ENCODE assay signal across 18 cellular contexts in the genomic region with DNA sequence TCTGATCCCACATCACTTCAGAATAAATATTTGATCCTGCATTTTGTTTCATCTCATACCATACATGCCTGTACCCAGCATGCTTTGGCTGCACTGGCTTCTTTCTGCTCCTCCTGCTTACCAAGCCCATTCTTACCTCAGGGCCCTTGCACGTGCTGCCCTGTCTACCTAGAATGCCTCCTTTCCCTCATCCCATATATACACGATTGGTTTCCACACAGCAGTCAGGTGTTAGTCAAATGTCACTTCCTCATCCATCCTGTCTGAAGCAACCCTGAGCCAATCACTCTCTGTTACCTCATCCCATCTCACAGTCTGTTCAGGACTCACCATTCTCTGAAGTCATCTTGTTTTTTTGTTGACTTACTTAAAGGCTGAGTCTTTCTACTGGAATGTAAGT. TPM values are rescaled to one million over a fixed set of nuclear protein-coding genes. Genes with fewer than 3 reads are reported as not detected.
A peak's percentile ranks its signal among the peaks of the same experiment; 100 is the strongest.
DNase-seq lines count a peak whose midpoint lies in the region; ATAC-seq and TF ChIP-seq lines count a peak whose summit lies in the region.
"Had no signal": no experiment of that assay in that cellular context is flagged by ENCODE, and none has a peak within 500 bp of the region (broad histone marks: within the 10 kb centered on the region; RNA-seq: fewer than 3 reads in every experiment).

No MANE protein-coding gene starts in this region.

- H3K4me3 ChIP-seq in SJSA1 (no peak overlapping the region), fibroblast of pulmonary artery (replicated peaks; ENCODE audit: low read depth, low read length) (no peak overlapping the region)
- H3K4me3 ChIP-seq: ascending aorta, GM23338, SK-N-MC, smooth muscle cell, tibial artery had no signal

- peak overlapping the region; percentile 72 for H3K27ac ChIP-seq in SJSA1
- H3K27ac ChIP-seq: ascending aorta, SK-N-MC, tibial artery had no signal

- peaks cover 20% of the 10 kb centered on the region for H3K4me1 ChIP-seq in SJSA1 (replicated peaks)

- POLR2A ChIA-PET in GM10248 (lab: Yijun Ruan, JAX) = no interaction called here

- DNase-seq in SIG-M5 treated with dmso at 0.1 percent for 504 hours (lab: John Stamatoyannopoulos, UW; ENCODE audit: unreplicated experiment) = peak; percentile 45
- DNase-seq in SIG-M5 (lab: John Stamatoyannopoulos, UW) = no peak
- DNase-seq in SJSA1 (ENCODE audit: low read depth in 1 of 2, low spot score in 2 of 2) = no peak
- peak; percentile 50 for DNase-seq in fibroblast of pulmonary artery (ENCODE audit: low read depth)
- DNase-seq in stimulated activated effector memory CD8-positive, alpha-beta T cell treated with anti-CD3 and anti-CD28 coated beads, Interleukin-12 subunit alpha, Interleukin-12 subunit beta, amount 100 ng/mL, for 72 hours (ENCODE audit: low spot score in 2 of 2) = no peak
- DNase-seq in GM10248 (ENCODE audit: extremely low spot score) = no peak
- DNase-seq: activated CD4-positive, CD25-positive, alpha-beta regulatory T cell; activated T-cell treated with anti-CD3 and anti-CD28 coated beads, Interleukin-2, amount 50 U/mL, for 24 hours; naive thymus-derived CD8-positive, alpha-beta T cell; NCI-H1417 treated with DMSO at 0.1 percent for 48 hours; NCI-H524; tibial artery had no signal

- H3K27me3 ChIP-seq in SJSA1 (replicated peaks) = no peaks in the 10 kb centered on the region
- H3K27me3 ChIP-seq: ascending aorta, tibial artery had no signal

- no peak for TF ChIP-seq CTCF in fibroblast of pulmonary artery (IDR thresholded peaks at IDR 0.05; ENCODE audit: low read length, missing control alignments)
- TF ChIP-seq CTCF in GM10248 (IDR thresholded peaks at IDR 0.05; ENCODE audit: control extremely low read depth, extremely low read depth, low read depth, missing control alignments) = no peak

- no peak overlapping the region for H3K27ac Mint-ChIP-seq in stimulated activated effector memory CD8-positive, alpha-beta T cell treated with anti-CD3 and anti-CD28 coated beads, Interleukin-12 subunit alpha, Interleukin-12 subunit beta, amount 100 ng/mL, for 72 hours
- H3K27ac Mint-ChIP-seq: activated T-cell treated with anti-CD3 and anti-CD28 coated beads, Interleukin-2, amount 50 U/mL, for 24 hours had no signal

- no peak overlapping the region for H3K4me3 Mint-ChIP-seq in stimulated activated effector memory CD8-positive, alpha-beta T cell treated with anti-CD3 and anti-CD28 coated beads, Interleukin-12 subunit alpha, Interleukin-12 subunit beta, amount 100 ng/mL, for 72 hours
- H3K4me3 Mint-ChIP-seq: activated T-cell treated with anti-CD3 and anti-CD28 coated beads, Interleukin-2, amount 50 U/mL, for 24 hours; GM23338; naive thymus-derived CD8-positive, alpha-beta T cell had no signal

- H3K4me1 Mint-ChIP-seq in stimulated activated effector memory CD8-positive, alpha-beta T cell treated with anti-CD3 and anti-CD28 coated beads, Interleukin-12 subunit alpha, Interleukin-12 subunit beta, amount 100 ng/mL, for 72 hours = peaks cover 7% of the 10 kb centered on the region

- CTCF ChIA-PET in GM10248 (lab: Yijun Ruan, JAX) = interaction anchor here (0.6 to 2.1 kb wide), 4 partner anchors 32 to 472 kb away, joined by 3 to 7 read pairs (median 3); no protein-coding TSS in a partner anchor

- peak; percentile 51 for ATAC-seq in stimulated activated effector memory CD8-positive, alpha-beta T cell treated with anti-CD3 and anti-CD28 coated beads, Interleukin-12 subunit alpha, Interleukin-12 subunit beta, amount 100 ng/mL, for 72 hours
- ATAC-seq in HG03039 (IDR thresholded peaks at IDR 0.05; ENCODE audit: unreplicated experiment) = no peak
- no peak for ATAC-seq in HG02981 (IDR thresholded peaks at IDR 0.05; ENCODE audit: unreplicated experiment)
- ATAC-seq: GM23338; naive thymus-derived CD8-positive, alpha-beta T cell had no signal

- peaks cover 25% of the 10 kb centered on the region for H3K36me3 Mint-ChIP-seq in stimulated activated effector memory CD8-positive, alpha-beta T cell treated with anti-CD3 and anti-CD28 coated beads, Interleukin-12 subunit alpha, Interleukin-12 subunit beta, amount 100 ng/mL, for 72 hours

- no peaks in the 10 kb centered on the region for H3K9me3 Mint-ChIP-seq in stimulated activated effector memory CD8-positive, alpha-beta T cell treated with anti-CD3 and anti-CD28 coated beads, Interleukin-12 subunit alpha, Interleukin-12 subunit beta, amount 100 ng/mL, for 72 hours
- H3K9me3 Mint-ChIP-seq: activated T-cell treated with anti-CD3 and anti-CD28 coated beads, Interleukin-2, amount 50 U/mL, for 24 hours; GM23338; naive thymus-derived CD8-positive, alpha-beta T cell had no signal

- no peaks in the 10 kb centered on the region for H3K9me3 ChIP-seq in SJSA1 (replicated peaks)
- H3K9me3 ChIP-seq: ascending aorta, tibial artery had no signal

- H3K36me3 ChIP-seq in SJSA1 = peaks cover 50% of the 10 kb centered on the region

RNA-seq across cellular contexts. Expression of a gene that starts 30.3 kb away (rescaled TPM):
- total RNA-seq in SJSA1 (2014; rRNA removed; shearing (Covaris generic)) = 234 and 272 TPM in 2 replicates

Comparison
In these comparisons a context has a peak if more than half of its experiments do, and no peak if none do; other contexts are left out.
1. DNase-seq: peak in SIG-M5 treated with dmso at 0.1 percent for 504 hours (single experiment) and fibroblast of pulmonary artery (single experiment); none in SIG-M5 (single experiment), SJSA1 (0 of 2), stimulated activated effector memory CD8-positive, alpha-beta T cell treated with anti-CD3 and anti-CD28 coated beads, Interleukin-12 subunit alpha, Interleukin-12 subunit beta, amount 100 ng/mL, for 72 hours (0 of 2) and GM10248 (single experiment).